15 cellular contexts compared by ENCODE assay signal in the genomic region with DNA sequence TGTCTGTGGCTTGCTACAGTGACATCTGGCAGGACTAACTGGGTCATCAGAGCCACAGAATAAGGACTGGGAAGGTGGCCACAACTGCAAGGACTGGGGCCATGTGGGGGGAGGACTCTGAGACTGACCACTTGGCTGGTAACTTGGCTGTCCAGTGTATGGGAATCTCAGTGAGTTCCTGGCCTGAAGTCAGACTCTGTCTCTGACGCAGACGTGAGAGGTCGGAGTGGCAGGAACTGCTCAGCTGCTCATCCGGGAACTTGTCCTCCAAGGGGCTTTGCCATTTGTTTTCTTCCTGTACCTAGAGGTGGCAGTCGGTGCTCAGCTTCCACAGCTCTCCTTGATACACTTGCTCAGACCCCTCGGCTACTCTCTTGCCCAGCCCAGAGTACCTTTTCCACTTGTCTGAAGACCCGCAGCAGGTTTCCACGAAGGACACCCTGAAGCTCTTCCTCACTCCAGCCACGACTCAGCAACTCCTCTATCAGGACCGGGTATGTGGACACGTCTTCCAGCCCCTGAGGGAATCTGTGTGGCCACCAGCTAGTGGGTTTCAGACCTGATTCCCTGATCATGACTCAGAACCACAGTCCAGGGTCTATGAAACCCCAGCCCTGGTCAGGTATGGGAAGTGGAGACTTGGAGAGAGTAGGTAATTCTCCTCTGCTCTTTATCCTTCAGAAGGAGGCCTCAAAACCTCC. TPM values are rescaled to one million over a fixed set of nuclear protein-coding genes. Genes with fewer than 3 reads are reported as not detected.
DNase-seq lines count a peak whose midpoint lies in the region; ATAC-seq and TF ChIP-seq lines count a peak whose summit lies in the region.
"Had no signal": no experiment of that assay in that cellular context is flagged by ENCODE, and none has a peak within 500 bp of the region (broad histone marks: within the 10 kb centered on the region; RNA-seq: fewer than 3 reads in every experiment).

No MANE protein-coding gene starts in this region.

- H3K4me2 ChIP-seq in trophoblast cell (ENCODE audit: low read length): no peak overlapping the region

- no peak overlapping the region for H2AK5ac ChIP-seq in trophoblast cell (ENCODE audit: low read length)

- H4K91ac ChIP-seq in trophoblast cell (ENCODE audit: low read depth, low read length): no peak overlapping the region

- no CpG with 5 or more reads among the region's 11 CpGs for WGBS in trophoblast cell (ENCODE audit: extremely low coverage, insufficient coverage, insufficient read length)

- H3K4me1 ChIP-seq in CD4-positive, CD25-positive, alpha-beta regulatory T cell (ENCODE audit: control insufficient read depth, insufficient read depth, low read length, poor library complexity, severe bottlenecking): peaks cover 22% of the 10 kb centered on the region
- H3K4me1 ChIP-seq in naive thymus-derived CD4-positive, alpha-beta T cell (ENCODE audit: control insufficient read depth in 2 of 2, insufficient read depth in 2 of 2, low read length in 2 of 2): peaks cover 9 to 30% of the 10 kb centered on the region in 2 donors
- peaks cover 0 to 3% of the 10 kb centered on the region in 2 experiments for H3K4me1 ChIP-seq in trophoblast cell (ENCODE audit: control insufficient read depth in 1 of 2, insufficient read depth in 2 of 2, low read length in 2 of 2)

- H4K8ac ChIP-seq in trophoblast cell (ENCODE audit: low read depth, low read length): no peak overlapping the region

- no peak overlapping the region for H2BK12ac ChIP-seq in trophoblast cell (ENCODE audit: low read length)

- POLR2A ChIA-PET in naive thymus-derived CD4-positive, alpha-beta T cell (lab: Charles Lee): interaction anchor here (0.5 to 5.7 kb wide), 11 partner anchors 11 to 95 kb away, joined by 3 to 29 read pairs (median 4); partner anchors contain the start of genes DDX28, DPEP2, DUS2 and PSKH1

- no peaks in the 10 kb centered on the region for H3K79me1 ChIP-seq in trophoblast cell (ENCODE audit: low read length)

- H3K36me3 Mint-ChIP-seq in CD4-positive, CD25-positive, alpha-beta regulatory T cell: peaks cover 3% of the 10 kb centered on the region
- H3K36me3 Mint-ChIP-seq in naive thymus-derived CD4-positive, alpha-beta T cell: peaks cover 0 to 4% (median 0%) of the 10 kb centered on the region in 5 donors

- peak overlapping the region; percentile 88 to 91 (median 89) for H3K27ac Mint-ChIP-seq in CD4-positive, CD25-positive, alpha-beta regulatory T cell
- peak overlapping the region in 8 of 9 donors; percentile 70 to 91 (median 85) for H3K27ac Mint-ChIP-seq in naive thymus-derived CD4-positive, alpha-beta T cell

- no peak overlapping the region for H2BK5ac ChIP-seq in trophoblast cell (ENCODE audit: low read depth, low read length, poor library complexity)

- no peaks in the 10 kb centered on the region for H3K9me3 Mint-ChIP-seq in CD4-positive, CD25-positive, alpha-beta regulatory T cell
- no peaks in the 10 kb centered on the region for H3K9me3 Mint-ChIP-seq in naive thymus-derived CD4-positive, alpha-beta T cell

- no peak overlapping the region for H4K12ac ChIP-seq in trophoblast cell (ENCODE audit: low read depth, low read length)

- H3K27me3 Mint-ChIP-seq in CD4-positive, CD25-positive, alpha-beta regulatory T cell: no peaks in the 10 kb centered on the region
- no peaks in the 10 kb centered on the region for H3K27me3 Mint-ChIP-seq in naive thymus-derived CD4-positive, alpha-beta T cell

- intact Hi-C loops in naive thymus-derived CD4-positive, alpha-beta T cell (cut with micrococcal nuclease): no loop called here

- no peak for TF ChIP-seq CTCF in epithelial cell of esophagus (IDR thresholded peaks at IDR 0.05; ENCODE audit: insufficient read depth, low read depth, low read length, missing control alignments)

- no peak overlapping the region for H3K14ac ChIP-seq in trophoblast cell (ENCODE audit: low read length)

- no peak overlapping the region for H3K4ac ChIP-seq in trophoblast cell (ENCODE audit: low read depth, low read length)

- no peaks in the 10 kb centered on the region for H3K9me3 ChIP-seq in CD4-positive, CD25-positive, alpha-beta regulatory T cell (ENCODE audit: control insufficient read depth in 2 of 2, low read length in 2 of 2)
- H3K9me3 ChIP-seq in naive thymus-derived CD4-positive, alpha-beta T cell (ENCODE audit: control insufficient read depth in 2 of 3, low read length in 3 of 3): no peaks in the 10 kb centered on the region
- H3K9me3 ChIP-seq in trophoblast cell (ENCODE audit: insufficient read depth, low read depth, low read length): no peaks in the 10 kb centered on the region

- DNase-seq in CD4-positive, CD25-positive, alpha-beta regulatory T cell: no peak
- DNase-seq in M059J (ENCODE audit: low read depth): peak; percentile 89
- DNase-seq in epithelial cell of esophagus (ENCODE audit: low read depth): peak; percentile 30
- DNase-seq in naive thymus-derived CD4-positive, alpha-beta T cell: no peak
- no peak for DNase-seq in NCI-H1436 treated with DMSO at 0.1 percent for 48 hours (lab: John Stamatoyannopoulos, UW)
- DNase-seq in trophoblast cell: no peak
- DNase-seq in NCI-H187 treated with DMSO at 0.1 percent for 48 hours (lab: John Stamatoyannopoulos, UW): no peak
- DNase-seq in RPMI8226: no peak
- DNase-seq: activated CD4-positive, CD25-positive, alpha-beta regulatory T cell treated with anti-CD3 and anti-CD28 coated beads, Interleukin-2, amount 50 U/mL, for 72 hours; GOT3; Karpas-422; NCI-H2227 treated with DMSO at 0.1 percent for 48 hours; SHP77 treated with DMSO at 0.1 percent for 48 hours had no signal

- H3K4me3 ChIP-seq in CD4-positive, CD25-positive, alpha-beta regulatory T cell (ENCODE audit: low read depth, low read length): no peak overlapping the region
- no peak overlapping the region for H3K4me3 ChIP-seq in epithelial cell of esophagus (ENCODE audit: low read length)
- no peak overlapping the region for H3K4me3 ChIP-seq in naive thymus-derived CD4-positive, alpha-beta T cell (ENCODE audit: low read length)
- no peak overlapping the region for H3K4me3 ChIP-seq in trophoblast cell (ENCODE audit: low read depth, low read length)

- no peak for ATAC-seq in CD4-positive, CD25-positive, alpha-beta regulatory T cell (ENCODE audit: low read depth in 2 of 2)
- no peak for ATAC-seq in naive thymus-derived CD4-positive, alpha-beta T cell

- no peaks in the 10 kb centered on the region for H3K79me2 ChIP-seq in trophoblast cell (ENCODE audit: control insufficient read depth, insufficient read depth, low read length, poor library complexity)

- peaks cover 0 to 38% (median 21%) of the 10 kb centered on the region in 4 donors for H3K4me1 Mint-ChIP-seq in CD4-positive, CD25-positive, alpha-beta regulatory T cell
- H3K4me1 Mint-ChIP-seq in naive thymus-derived CD4-positive, alpha-beta T cell: peaks cover 27 to 45% (median 32%) of the 10 kb centered on the region in 7 donors

- no peak overlapping the region for H2BK120ac ChIP-seq in trophoblast cell (ENCODE audit: insufficient read depth, low read length, poor library complexity)

- no peak overlapping the region for H3K18ac ChIP-seq in trophoblast cell (ENCODE audit: low read length)

- no peak overlapping the region for H3K4me3 Mint-ChIP-seq in CD4-positive, CD25-positive, alpha-beta regulatory T cell
- no peak overlapping the region for H3K4me3 Mint-ChIP-seq in naive thymus-derived CD4-positive, alpha-beta T cell
- H3K4me3 Mint-ChIP-seq: CD14-positive monocyte had no signal

- no peak overlapping the region for H3K23ac ChIP-seq in trophoblast cell (ENCODE audit: low read length)

- H3K27ac ChIP-seq in CD4-positive, CD25-positive, alpha-beta regulatory T cell (ENCODE audit: insufficient read depth, low read length, poor library complexity, severe bottlenecking): no peak overlapping the region
- H3K27ac ChIP-seq in naive thymus-derived CD4-positive, alpha-beta T cell (ENCODE audit: low read depth, low read length): peak overlapping the region; percentile 39
- no peak overlapping the region for H3K27ac ChIP-seq in trophoblast cell (ENCODE audit: low read depth, low read length)

- H3K27me3 ChIP-seq in CD4-positive, CD25-positive, alpha-beta regulatory T cell (ENCODE audit: control insufficient read depth, insufficient read depth, low read length): no peaks in the 10 kb centered on the region
- H3K27me3 ChIP-seq in naive thymus-derived CD4-positive, alpha-beta T cell (ENCODE audit: control insufficient read depth in 2 of 2, insufficient read depth in 2 of 2, low read length in 2 of 2): no peaks in the 10 kb centered on the region
- no peaks in the 10 kb centered on the region for H3K27me3 ChIP-seq in trophoblast cell (ENCODE audit: insufficient read depth, low read length)

- H2AFZ ChIP-seq in trophoblast cell (ENCODE audit: insufficient read depth, low read length, poor library complexity): no peak overlapping the region

- no peaks in the 10 kb centered on the region for H3K36me3 ChIP-seq in CD4-positive, CD25-positive, alpha-beta regulatory T cell (ENCODE audit: control insufficient read depth, insufficient read depth, low read length)
- peaks cover 0 to 13% (median 0%) of the 10 kb centered on the region in 3 experiments for H3K36me3 ChIP-seq in naive thymus-derived CD4-positive, alpha-beta T cell (ENCODE audit: control insufficient read depth in 2 of 3, insufficient read depth in 3 of 3, low read length in 3 of 3)
- H3K36me3 ChIP-seq in trophoblast cell (ENCODE audit: control insufficient read depth in 1 of 2, insufficient read depth in 2 of 2, low read length in 2 of 2): no peaks in the 10 kb centered on the region

- CTCF ChIA-PET in naive thymus-derived CD4-positive, alpha-beta T cell (lab: Charles Lee): interaction anchor here (1.1 to 1.4 kb wide), 4 partner anchors 11 to 180 kb away, joined by 3 to 5 read pairs (median 4); partner anchors contain the start of gene DPEP2

- H3K9ac ChIP-seq in trophoblast cell (ENCODE audit: low read length): no peak overlapping the region

RNA-seq across cellular contexts. Expression of gene DPEP3, which starts 7.3 kb away (rescaled TPM):
- 0.44 TPM for total RNA-seq in CD4-positive, CD25-positive, alpha-beta regulatory T cell
- under 1 TPM in 1 of 4 donors, not detected in 3; 0.19 TPM for polyA plus RNA-seq in CD4-positive, CD25-positive, alpha-beta regulatory T cell
- total RNA-seq in M059J (2014; rRNA removed; shearing (Covaris generic)): not detected in 2 replicates
- total RNA-seq in naive thymus-derived CD4-positive, alpha-beta T cell: 1 to 10 TPM in 4 of 5 experiments, under 1 TPM in 1; 0.10 to 2.3 (median 1.6) TPM
- under 1 TPM; 0.37 to 0.44 TPM for polyA plus RNA-seq in naive thymus-derived CD4-positive, alpha-beta T cell
- 0.03 and 0.06 TPM in 2 replicates for polyA plus RNA-seq in trophoblast cell (2013)
- polyA plus RNA-seq: neural cell had no signal

RNA-seq across cellular contexts. Expression of gene DPEP2, which starts 11.7 kb away (rescaled TPM):
- total RNA-seq in CD4-positive, CD25-positive, alpha-beta regulatory T cell: 52.4 TPM
- polyA plus RNA-seq in CD4-positive, CD25-positive, alpha-beta regulatory T cell: 10 to 100 TPM; 52.2 to 70.0 (median 63.4) TPM
- total RNA-seq in M059J (2014; rRNA removed; shearing (Covaris generic)): not detected in 2 replicates
- total RNA-seq in naive thymus-derived CD4-positive, alpha-beta T cell: 100 to 1,000 TPM in 2 of 5 experiments, 10 to 100 TPM in 3; 26.7 to 159 (median 85.1) TPM
- 10 to 100 TPM; 54.3 to 57.7 TPM for polyA plus RNA-seq in naive thymus-derived CD4-positive, alpha-beta T cell
- 0.08 TPM in 2 replicates for polyA plus RNA-seq in trophoblast cell (2013)
- polyA plus RNA-seq: neural cell had no signal

RNA-seq across cellular contexts. Expression of gene SLC12A4, which starts 19.2 kb away (rescaled TPM):
- 30.4 TPM for total RNA-seq in CD4-positive, CD25-positive, alpha-beta regulatory T cell
- 1 to 10 TPM; 5.0 to 6.4 (median 5.8) TPM for polyA plus RNA-seq in CD4-positive, CD25-positive, alpha-beta regulatory T cell
- total RNA-seq in M059J (2014; rRNA removed; shearing (Covaris generic)): 26.1 and 30.7 TPM in 2 replicates
- 10 to 100 TPM; 22.8 to 44.4 (median 31.3) TPM for total RNA-seq in naive thymus-derived CD4-positive, alpha-beta T cell
- polyA plus RNA-seq in naive thymus-derived CD4-positive, alpha-beta T cell: 1 to 10 TPM; 3.8 to 8.0 TPM
- polyA plus RNA-seq in trophoblast cell (2013): 65.8 and 67.9 TPM in 2 replicates

RNA-seq across cellular contexts. Expression of gene DPEP2NB, which starts 28.1 kb away (rescaled TPM):
- total RNA-seq in CD4-positive, CD25-positive, alpha-beta regulatory T cell: not detected
- not detected for polyA plus RNA-seq in CD4-positive, CD25-positive, alpha-beta regulatory T cell
- total RNA-seq in M059J (2014; rRNA removed; shearing (Covaris generic)): not detected in 2 replicates
- not detected for total RNA-seq in naive thymus-derived CD4-positive, alpha-beta T cell
- polyA plus RNA-seq in naive thymus-derived CD4-positive, alpha-beta T cell: not detected
- 0.40 and 0.72 TPM in 2 replicates for polyA plus RNA-seq in trophoblast cell (2013)
- polyA plus RNA-seq: CD14-positive monocyte, neural cell had no signal

RNA-seq across cellular contexts. Expression of gene DDX28, which starts 35.4 kb away (rescaled TPM):
- 14.9 TPM for total RNA-seq in CD4-positive, CD25-positive, alpha-beta regulatory T cell
- polyA plus RNA-seq in CD4-positive, CD25-positive, alpha-beta regulatory T cell: 10 to 100 TPM; 48.0 to 68.2 (median 63.9) TPM
- total RNA-seq in M059J (2014; rRNA removed; shearing (Covaris generic)): 11.7 and 13.8 TPM in 2 replicates
- total RNA-seq in naive thymus-derived CD4-positive, alpha-beta T cell: 10 to 100 TPM; 15.5 to 19.9 (median 19.1) TPM
- 10 to 100 TPM; 52.1 to 67.7 TPM for polyA plus RNA-seq in naive thymus-derived CD4-positive, alpha-beta T cell
- 6.3 and 6.5 TPM in 2 replicates for polyA plus RNA-seq in trophoblast cell (2013)

Comparison
In these comparisons a context has a peak if more than half of its experiments do, and no peak if none do; other contexts are left out.
1. DNase-seq: peak in M059J (single experiment) and epithelial cell of esophagus (single experiment); none in CD4-positive, CD25-positive, alpha-beta regulatory T cell (0 of 3), naive thymus-derived CD4-positive, alpha-beta T cell (0 of 9), NCI-H1436 treated with DMSO at 0.1 percent for 48 hours (single experiment), trophoblast cell (0 of 2), NCI-H187 treated with DMSO at 0.1 percent for 48 hours (single experiment) and RPMI8226 (single experiment).
2. RNA of gene DPEP2, which starts 11.7 kb away (total RNA-seq): 26.7 to 159 TPM in naive thymus-derived CD4-positive, alpha-beta T cell and 52.4 TPM in CD4-positive, CD25-positive, alpha-beta regulatory T cell (single experiment); not detected in M059J; every median in the first group is over 10 times any median in the second.